Comparison of ENCODE assay signal across 1 cellular context in the genomic region with DNA sequence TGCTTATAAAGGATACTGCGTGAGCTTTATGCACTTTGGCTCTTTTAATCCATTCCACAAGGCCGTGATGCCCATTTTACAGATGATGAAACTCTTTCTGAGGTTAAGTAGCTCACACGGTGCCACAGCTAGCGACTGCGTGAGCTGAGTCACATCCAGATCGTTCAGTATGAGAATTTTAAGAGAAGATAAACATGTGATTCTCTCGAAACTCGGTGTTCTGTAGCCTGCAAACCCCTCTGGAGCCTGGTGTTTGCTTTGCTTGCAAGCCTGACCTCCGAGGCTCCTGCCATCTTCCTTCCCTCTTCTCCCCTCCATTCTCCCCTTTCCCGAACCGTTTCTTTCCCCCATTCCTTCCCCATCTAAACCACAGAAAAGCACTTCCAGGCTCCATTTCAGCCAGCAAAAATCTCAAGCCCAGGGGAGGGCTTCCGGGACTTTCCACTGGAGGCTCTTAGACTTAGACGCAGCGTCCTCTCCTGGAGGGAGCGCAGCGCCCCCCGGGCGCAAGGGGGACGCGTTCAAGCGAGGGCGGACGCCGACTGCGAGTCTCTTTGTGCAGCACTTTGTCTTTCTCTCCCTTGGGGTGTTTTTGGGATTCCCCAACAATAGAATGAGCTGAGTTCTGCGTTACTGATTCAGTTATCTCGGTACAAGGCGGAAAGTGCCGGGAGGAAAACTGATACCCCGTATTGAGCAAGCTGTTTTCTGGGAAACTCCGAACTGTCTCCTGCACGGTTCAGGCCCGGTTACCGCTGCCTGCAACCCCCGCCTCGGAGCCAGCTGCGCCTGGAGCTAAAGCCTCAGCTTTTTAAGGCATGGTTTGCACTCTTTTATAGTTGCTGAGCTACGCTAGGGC.
TF ChIP-seq lines count a peak whose summit lies in the region.

No MANE protein-coding gene starts in this region.

TF ChIP-seq in GM12878, 131 proteins besides CTCF, POLR2A, EP300 and RAD21 (continued from another document and continues in another):
- TF ChIP-seq, protein P1, sequence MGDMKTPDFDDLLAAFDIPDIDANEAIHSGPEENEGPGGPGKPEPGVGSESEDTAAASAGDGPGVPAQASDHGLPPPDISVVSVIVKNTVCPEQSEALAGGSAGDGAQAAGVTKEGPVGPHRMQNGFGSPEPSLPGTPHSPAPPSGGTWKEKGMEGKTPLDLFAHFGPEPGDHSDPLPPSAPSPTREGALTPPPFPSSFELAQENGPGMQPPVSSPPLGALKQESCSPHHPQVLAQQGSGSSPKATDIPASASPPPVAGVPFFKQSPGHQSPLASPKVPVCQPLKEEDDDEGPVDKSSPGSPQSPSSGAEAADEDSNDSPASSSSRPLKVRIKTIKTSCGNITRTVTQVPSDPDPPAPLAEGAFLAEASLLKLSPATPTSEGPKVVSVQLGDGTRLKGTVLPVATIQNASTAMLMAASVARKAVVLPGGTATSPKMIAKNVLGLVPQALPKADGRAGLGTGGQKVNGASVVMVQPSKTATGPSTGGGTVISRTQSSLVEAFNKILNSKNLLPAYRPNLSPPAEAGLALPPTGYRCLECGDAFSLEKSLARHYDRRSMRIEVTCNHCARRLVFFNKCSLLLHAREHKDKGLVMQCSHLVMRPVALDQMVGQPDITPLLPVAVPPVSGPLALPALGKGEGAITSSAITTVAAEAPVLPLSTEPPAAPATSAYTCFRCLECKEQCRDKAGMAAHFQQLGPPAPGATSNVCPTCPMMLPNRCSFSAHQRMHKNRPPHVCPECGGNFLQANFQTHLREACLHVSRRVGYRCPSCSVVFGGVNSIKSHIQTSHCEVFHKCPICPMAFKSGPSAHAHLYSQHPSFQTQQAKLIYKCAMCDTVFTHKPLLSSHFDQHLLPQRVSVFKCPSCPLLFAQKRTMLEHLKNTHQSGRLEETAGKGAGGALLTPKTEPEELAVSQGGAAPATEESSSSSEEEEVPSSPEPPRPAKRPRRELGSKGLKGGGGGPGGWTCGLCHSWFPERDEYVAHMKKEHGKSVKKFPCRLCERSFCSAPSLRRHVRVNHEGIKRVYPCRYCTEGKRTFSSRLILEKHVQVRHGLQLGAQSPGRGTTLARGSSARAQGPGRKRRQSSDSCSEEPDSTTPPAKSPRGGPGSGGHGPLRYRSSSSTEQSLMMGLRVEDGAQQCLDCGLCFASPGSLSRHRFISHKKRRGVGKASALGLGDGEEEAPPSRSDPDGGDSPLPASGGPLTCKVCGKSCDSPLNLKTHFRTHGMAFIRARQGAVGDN (IDR thresholded peaks at IDR 0.05), result peak; percentile 42
- TF ChIP-seq SMAD5 (IDR thresholded peaks at IDR 0.05; ENCODE audit: low read depth), result no peak
- TF ChIP-seq, protein P2, sequence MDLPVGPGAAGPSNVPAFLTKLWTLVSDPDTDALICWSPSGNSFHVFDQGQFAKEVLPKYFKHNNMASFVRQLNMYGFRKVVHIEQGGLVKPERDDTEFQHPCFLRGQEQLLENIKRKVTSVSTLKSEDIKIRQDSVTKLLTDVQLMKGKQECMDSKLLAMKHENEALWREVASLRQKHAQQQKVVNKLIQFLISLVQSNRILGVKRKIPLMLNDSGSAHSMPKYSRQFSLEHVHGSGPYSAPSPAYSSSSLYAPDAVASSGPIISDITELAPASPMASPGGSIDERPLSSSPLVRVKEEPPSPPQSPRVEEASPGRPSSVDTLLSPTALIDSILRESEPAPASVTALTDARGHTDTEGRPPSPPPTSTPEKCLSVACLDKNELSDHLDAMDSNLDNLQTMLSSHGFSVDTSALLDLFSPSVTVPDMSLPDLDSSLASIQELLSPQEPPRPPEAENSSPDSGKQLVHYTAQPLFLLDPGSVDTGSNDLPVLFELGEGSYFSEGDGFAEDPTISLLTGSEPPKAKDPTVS (IDR thresholded peaks at IDR 0.05; ENCODE audit: low read depth, low read length), result no peak
- TF ChIP-seq, protein P3, sequence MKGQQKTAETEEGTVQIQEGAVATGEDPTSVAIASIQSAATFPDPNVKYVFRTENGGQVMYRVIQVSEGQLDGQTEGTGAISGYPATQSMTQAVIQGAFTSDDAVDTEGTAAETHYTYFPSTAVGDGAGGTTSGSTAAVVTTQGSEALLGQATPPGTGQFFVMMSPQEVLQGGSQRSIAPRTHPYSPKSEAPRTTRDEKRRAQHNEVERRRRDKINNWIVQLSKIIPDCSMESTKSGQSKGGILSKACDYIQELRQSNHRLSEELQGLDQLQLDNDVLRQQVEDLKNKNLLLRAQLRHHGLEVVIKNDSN (IDR thresholded peaks at IDR 0.05; ENCODE audit: borderline replicate concordance, extremely low read length, insufficient read depth, low read depth, low read length), result no peak
- TF ChIP-seq ZZZ3 (IDR thresholded peaks at IDR 0.05; ENCODE audit: control insufficient read depth, insufficient read length, low read depth), result no peak
- peak; percentile 41; the same call in 1 of the 2 replicates for TF ChIP-seq TBL1XR1 (IDR thresholded peaks at IDR 0.05; ENCODE audit: low read depth, low read length)
- TF ChIP-seq TARDBP (IDR thresholded peaks at IDR 0.05; ENCODE audit: borderline replicate concordance), result no peak
- TF ChIP-seq TCF7 (IDR thresholded peaks at IDR 0.05; ENCODE audit: borderline replicate concordance), result no peak
- TF ChIP-seq SREBF2 (IDR thresholded peaks at IDR 0.05; ENCODE audit: low read length), result no peak
- TF ChIP-seq, protein P4, sequence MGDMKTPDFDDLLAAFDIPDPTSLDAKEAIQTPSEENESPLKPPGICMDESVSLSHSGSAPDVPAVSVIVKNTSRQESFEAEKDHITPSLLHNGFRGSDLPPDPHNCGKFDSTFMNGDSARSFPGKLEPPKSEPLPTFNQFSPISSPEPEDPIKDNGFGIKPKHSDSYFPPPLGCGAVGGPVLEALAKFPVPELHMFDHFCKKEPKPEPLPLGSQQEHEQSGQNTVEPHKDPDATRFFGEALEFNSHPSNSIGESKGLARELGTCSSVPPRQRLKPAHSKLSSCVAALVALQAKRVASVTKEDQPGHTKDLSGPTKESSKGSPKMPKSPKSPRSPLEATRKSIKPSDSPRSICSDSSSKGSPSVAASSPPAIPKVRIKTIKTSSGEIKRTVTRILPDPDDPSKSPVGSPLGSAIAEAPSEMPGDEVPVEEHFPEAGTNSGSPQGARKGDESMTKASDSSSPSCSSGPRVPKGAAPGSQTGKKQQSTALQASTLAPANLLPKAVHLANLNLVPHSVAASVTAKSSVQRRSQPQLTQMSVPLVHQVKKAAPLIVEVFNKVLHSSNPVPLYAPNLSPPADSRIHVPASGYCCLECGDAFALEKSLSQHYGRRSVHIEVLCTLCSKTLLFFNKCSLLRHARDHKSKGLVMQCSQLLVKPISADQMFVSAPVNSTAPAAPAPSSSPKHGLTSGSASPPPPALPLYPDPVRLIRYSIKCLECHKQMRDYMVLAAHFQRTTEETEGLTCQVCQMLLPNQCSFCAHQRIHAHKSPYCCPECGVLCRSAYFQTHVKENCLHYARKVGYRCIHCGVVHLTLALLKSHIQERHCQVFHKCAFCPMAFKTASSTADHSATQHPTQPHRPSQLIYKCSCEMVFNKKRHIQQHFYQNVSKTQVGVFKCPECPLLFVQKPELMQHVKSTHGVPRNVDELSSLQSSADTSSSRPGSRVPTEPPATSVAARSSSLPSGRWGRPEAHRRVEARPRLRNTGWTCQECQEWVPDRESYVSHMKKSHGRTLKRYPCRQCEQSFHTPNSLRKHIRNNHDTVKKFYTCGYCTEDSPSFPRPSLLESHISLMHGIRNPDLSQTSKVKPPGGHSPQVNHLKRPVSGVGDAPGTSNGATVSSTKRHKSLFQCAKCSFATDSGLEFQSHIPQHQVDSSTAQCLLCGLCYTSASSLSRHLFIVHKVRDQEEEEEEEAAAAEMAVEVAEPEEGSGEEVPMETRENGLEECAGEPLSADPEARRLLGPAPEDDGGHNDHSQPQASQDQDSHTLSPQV (IDR thresholded peaks at IDR 0.05), result no peak; the same call in 1 of the 2 replicates
- TF ChIP-seq MEF2B (IDR thresholded peaks at IDR 0.05; ENCODE audit: partially characterized antibody, poor library complexity, severe bottlenecking), result peak; percentile 95
- TF ChIP-seq, protein P5, sequence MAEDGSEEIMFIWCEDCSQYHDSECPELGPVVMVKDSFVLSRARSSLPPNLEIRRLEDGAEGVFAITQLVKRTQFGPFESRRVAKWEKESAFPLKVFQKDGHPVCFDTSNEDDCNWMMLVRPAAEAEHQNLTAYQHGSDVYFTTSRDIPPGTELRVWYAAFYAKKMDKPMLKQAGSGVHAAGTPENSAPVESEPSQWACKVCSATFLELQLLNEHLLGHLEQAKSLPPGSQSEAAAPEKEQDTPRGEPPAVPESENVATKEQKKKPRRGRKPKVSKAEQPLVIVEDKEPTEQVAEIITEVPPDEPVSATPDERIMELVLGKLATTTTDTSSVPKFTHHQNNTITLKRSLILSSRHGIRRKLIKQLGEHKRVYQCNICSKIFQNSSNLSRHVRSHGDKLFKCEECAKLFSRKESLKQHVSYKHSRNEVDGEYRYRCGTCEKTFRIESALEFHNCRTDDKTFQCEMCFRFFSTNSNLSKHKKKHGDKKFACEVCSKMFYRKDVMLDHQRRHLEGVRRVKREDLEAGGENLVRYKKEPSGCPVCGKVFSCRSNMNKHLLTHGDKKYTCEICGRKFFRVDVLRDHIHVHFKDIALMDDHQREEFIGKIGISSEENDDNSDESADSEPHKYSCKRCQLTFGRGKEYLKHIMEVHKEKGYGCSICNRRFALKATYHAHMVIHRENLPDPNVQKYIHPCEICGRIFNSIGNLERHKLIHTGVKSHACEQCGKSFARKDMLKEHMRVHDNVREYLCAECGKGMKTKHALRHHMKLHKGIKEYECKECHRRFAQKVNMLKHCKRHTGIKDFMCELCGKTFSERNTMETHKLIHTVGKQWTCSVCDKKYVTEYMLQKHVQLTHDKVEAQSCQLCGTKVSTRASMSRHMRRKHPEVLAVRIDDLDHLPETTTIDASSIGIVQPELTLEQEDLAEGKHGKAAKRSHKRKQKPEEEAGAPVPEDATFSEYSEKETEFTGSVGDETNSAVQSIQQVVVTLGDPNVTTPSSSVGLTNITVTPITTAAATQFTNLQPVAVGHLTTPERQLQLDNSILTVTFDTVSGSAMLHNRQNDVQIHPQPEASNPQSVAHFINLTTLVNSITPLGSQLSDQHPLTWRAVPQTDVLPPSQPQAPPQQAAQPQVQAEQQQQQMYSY (CRISPR knock-in tag; IDR thresholded peaks at IDR 0.05), result no peak
- no peak for TF ChIP-seq ASH2L (IDR thresholded peaks at IDR 0.05; ENCODE audit: borderline replicate concordance, low read depth)
- peak; percentile 36; the same call in 1 of the 2 replicates for TF ChIP-seq RAD51 (IDR thresholded peaks at IDR 0.05)
- TF ChIP-seq SREBF1 (IDR thresholded peaks at IDR 0.05; ENCODE audit: low read length), result no peak
- TF ChIP-seq SP1 (IDR thresholded peaks at IDR 0.05; ENCODE audit: low read depth, low read length), result no peak
- TF ChIP-seq MYB (IDR thresholded peaks at IDR 0.05; ENCODE audit: borderline replicate concordance, low read depth, low read length), result 0 out of 2 replicates have a peak, but pooled peaks have one; percentile 14
- peak; percentile 82 for TF ChIP-seq EED (IDR thresholded peaks at IDR 0.05; ENCODE audit: low read depth)
- TF ChIP-seq ZNF274 (IDR thresholded peaks at IDR 0.05; ENCODE audit: insufficient read depth, insufficient read length), result no peak
- no peak for TF ChIP-seq BRCA1 (IDR thresholded peaks at IDR 0.05; ENCODE audit: low read depth, low read length)
- TF ChIP-seq, protein P6, sequence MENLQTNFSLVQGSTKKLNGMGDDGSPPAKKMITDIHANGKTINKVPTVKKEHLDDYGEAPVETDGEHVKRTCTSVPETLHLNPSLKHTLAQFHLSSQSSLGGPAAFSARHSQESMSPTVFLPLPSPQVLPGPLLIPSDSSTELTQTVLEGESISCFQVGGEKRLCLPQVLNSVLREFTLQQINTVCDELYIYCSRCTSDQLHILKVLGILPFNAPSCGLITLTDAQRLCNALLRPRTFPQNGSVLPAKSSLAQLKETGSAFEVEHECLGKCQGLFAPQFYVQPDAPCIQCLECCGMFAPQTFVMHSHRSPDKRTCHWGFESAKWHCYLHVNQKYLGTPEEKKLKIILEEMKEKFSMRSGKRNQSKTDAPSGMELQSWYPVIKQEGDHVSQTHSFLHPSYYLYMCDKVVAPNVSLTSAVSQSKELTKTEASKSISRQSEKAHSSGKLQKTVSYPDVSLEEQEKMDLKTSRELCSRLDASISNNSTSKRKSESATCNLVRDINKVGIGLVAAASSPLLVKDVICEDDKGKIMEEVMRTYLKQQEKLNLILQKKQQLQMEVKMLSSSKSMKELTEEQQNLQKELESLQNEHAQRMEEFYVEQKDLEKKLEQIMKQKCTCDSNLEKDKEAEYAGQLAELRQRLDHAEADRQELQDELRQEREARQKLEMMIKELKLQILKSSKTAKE (IDR thresholded peaks at IDR 0.05; ENCODE audit: low read depth, poor library complexity, severe bottlenecking), result no peak
- TF ChIP-seq, protein P7, sequence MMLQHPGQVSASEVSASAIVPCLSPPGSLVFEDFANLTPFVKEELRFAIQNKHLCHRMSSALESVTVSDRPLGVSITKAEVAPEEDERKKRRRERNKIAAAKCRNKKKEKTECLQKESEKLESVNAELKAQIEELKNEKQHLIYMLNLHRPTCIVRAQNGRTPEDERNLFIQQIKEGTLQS (IDR thresholded peaks at IDR 0.05; ENCODE audit: borderline replicate concordance, extremely low read depth, low read depth, low read length), result no peak
- TF ChIP-seq MXI1 (IDR thresholded peaks at IDR 0.05; ENCODE audit: low read depth, low read length), result no peak
- TF ChIP-seq CHD2 (IDR thresholded peaks at IDR 0.05; ENCODE audit: borderline replicate concordance, low read depth, low read length), result no peak
- no peak for TF ChIP-seq CBX3 (IDR thresholded peaks at IDR 0.05; ENCODE audit: borderline replicate concordance, low read depth)
- no peak for TF ChIP-seq NFYA (IDR thresholded peaks at IDR 0.05; ENCODE audit: borderline replicate concordance, low read depth, low read length)
- TF ChIP-seq, protein P8, sequence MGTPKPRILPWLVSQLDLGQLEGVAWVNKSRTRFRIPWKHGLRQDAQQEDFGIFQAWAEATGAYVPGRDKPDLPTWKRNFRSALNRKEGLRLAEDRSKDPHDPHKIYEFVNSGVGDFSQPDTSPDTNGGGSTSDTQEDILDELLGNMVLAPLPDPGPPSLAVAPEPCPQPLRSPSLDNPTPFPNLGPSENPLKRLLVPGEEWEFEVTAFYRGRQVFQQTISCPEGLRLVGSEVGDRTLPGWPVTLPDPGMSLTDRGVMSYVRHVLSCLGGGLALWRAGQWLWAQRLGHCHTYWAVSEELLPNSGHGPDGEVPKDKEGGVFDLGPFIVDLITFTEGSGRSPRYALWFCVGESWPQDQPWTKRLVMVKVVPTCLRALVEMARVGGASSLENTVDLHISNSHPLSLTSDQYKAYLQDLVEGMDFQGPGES (IDR thresholded peaks at IDR 0.05), result no peak
- peak in 1 of 2 experiments; percentile 18; a peak in 1 of 4 replicates for TF ChIP-seq BHLHE40 (IDR thresholded peaks at IDR 0.05; ENCODE audit: borderline replicate concordance in 1 of 2, low read depth in 2 of 2, low read length in 1 of 2)
- no peak for TF ChIP-seq YBX1 (IDR thresholded peaks at IDR 0.05)
